9 cellular contexts compared by ENCODE assay signal in the genomic region with DNA sequence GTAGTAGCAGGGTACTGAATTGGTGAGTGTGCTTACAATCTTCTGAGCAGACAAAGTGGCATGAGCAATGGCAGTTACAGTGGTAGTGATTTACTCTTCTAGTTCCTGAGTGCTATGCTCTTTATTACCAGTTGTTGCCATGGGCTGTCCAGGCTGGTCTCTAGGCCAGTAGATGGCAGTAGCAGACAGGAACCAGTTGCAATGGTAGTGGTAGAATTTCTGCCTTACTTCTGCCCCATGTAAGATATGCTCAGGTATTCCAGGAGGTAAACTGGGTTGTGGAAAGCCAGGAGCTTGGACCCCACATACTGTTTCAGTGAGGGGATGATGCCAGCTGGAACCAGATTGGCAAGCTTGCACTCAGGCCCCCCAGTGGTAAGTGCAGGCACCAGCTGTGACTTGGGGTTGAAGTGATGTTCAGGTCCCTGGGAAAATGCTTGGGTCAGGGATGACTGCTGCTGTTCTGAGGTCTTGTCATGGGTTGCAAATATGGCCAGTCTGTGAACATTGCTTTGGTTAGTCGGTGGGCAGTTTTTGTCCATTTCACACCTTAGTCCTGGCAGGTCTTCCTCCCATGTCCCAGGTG.
DNase-seq lines count a peak whose midpoint lies in the region; ATAC-seq and TF ChIP-seq lines count a peak whose summit lies in the region.
"Had no signal": no experiment of that assay in that cellular context is flagged by ENCODE, and none has a peak within 500 bp of the region (broad histone marks: within the 10 kb centered on the region; RNA-seq: fewer than 3 reads in every experiment).

No MANE protein-coding gene starts in this region.

- H3K56ac ChIP-seq in IMR-90 (ENCODE audit: extremely low read depth, insufficient read depth, low read length) = no peak overlapping the region

- H3K27ac ChIP-seq in IMR-90 (ENCODE audit: insufficient read depth, low read length) = no peak overlapping the region
- H3K27ac ChIP-seq: SK-N-MC had no signal

- H3K36me3 ChIP-seq in IMR-90 (ENCODE audit: control insufficient read depth, insufficient read depth, low read length) = no peaks in the 10 kb centered on the region

- H2BK20ac ChIP-seq in IMR-90 (ENCODE audit: low read depth, low read length) = no peak overlapping the region

- H3K9ac ChIP-seq in IMR-90 (ENCODE audit: low read depth, low read length) = no peak overlapping the region

- H3K4ac ChIP-seq in IMR-90 (ENCODE audit: low read depth, low read length) = no peak overlapping the region

- no peak overlapping the region for H3K27ac Mint-ChIP-seq in activated naive CD4-positive, alpha-beta T cell treated with anti-CD3 and anti-CD28 coated beads, Interleukin-2, amount 10 ng/mL, durations not matched to agents 7 days and 5 days
- no peak overlapping the region for H3K27ac Mint-ChIP-seq in neural crest cell (ENCODE audit: unreplicated experiment)

- DNase-seq in NCI-H1105 treated with DMSO at 0.1 percent for 48 hours (lab: John Stamatoyannopoulos, UW) = peak; percentile 0
- no peak for DNase-seq in NCI-H1105 (lab: John Stamatoyannopoulos, UW)
- peak; percentile 1 for DNase-seq in IMR-90
- peak; percentile 26 for DNase-seq in activated naive CD4-positive, alpha-beta T cell treated with anti-CD3 and anti-CD28 coated beads, Interleukin-2, amount 10 ng/mL, durations not matched to agents 7 days and 5 days
- no peak for DNase-seq in neural crest cell (ENCODE audit: low read depth, low spot score)
- DNase-seq in globus pallidus (ENCODE audit: low spot score) = no peak
- no peak for DNase-seq in NCI-H774 (lab: John Stamatoyannopoulos, UW)
- DNase-seq in NCI-H187 (lab: John Stamatoyannopoulos, UW) = no peak

- CTCF ChIA-PET in IMR-90 (lab: Yijun Ruan, JAX) = interaction anchor here (0.5 kb wide), 1 partner anchor 654 kb away, joined by 3 read pairs; no protein-coding TSS in a partner anchor
- CTCF ChIA-PET in activated naive CD4-positive, alpha-beta T cell treated with anti-CD3 and anti-CD28 coated beads, Interleukin-2, amount 10 ng/mL, durations not matched to agents 7 days and 5 days (lab: Charles Lee) = no interaction called here

- BruUV-seq in IMR-90 (replicated peaks; lab: Mats Ljungman, UMichigan) = no TSS peak

- H3K18ac ChIP-seq in IMR-90 (ENCODE audit: low read depth, low read length) = no peak overlapping the region

- no peak overlapping the region for H4K8ac ChIP-seq in IMR-90 (ENCODE audit: low read depth in 2 of 2, low read length in 2 of 2)

- no peak for TF ChIP-seq POLR2A in IMR-90 (IDR thresholded peaks at IDR 0.05; ENCODE audit: low read depth, low read length)

- H3K4me3 Mint-ChIP-seq in activated naive CD4-positive, alpha-beta T cell treated with anti-CD3 and anti-CD28 coated beads, Interleukin-2, amount 10 ng/mL, durations not matched to agents 7 days and 5 days = no peak overlapping the region
- no peak overlapping the region for H3K4me3 Mint-ChIP-seq in neural crest cell

- no peaks in the 10 kb centered on the region for H3K27me3 Mint-ChIP-seq in activated naive CD4-positive, alpha-beta T cell treated with anti-CD3 and anti-CD28 coated beads, Interleukin-2, amount 10 ng/mL, durations not matched to agents 7 days and 5 days
- no peaks in the 10 kb centered on the region for H3K27me3 Mint-ChIP-seq in neural crest cell (ENCODE audit: low read depth)

- no peak for ATAC-seq in IMR-90 (ENCODE audit: low read depth)

- no peak overlapping the region for H4K5ac ChIP-seq in IMR-90 (ENCODE audit: low read depth, low read length)

- H2BK120ac ChIP-seq in IMR-90 (ENCODE audit: low read depth, low read length) = no peak overlapping the region

- no CpG with 5 or more reads among the region's 1 CpG for WGBS in IMR-90 (ENCODE audit: extremely low coverage in 2 of 2, insufficient read length in 1 of 2), 2 experiments

- H3K4me2 ChIP-seq in IMR-90 (ENCODE audit: low read depth, low read length) = no peak overlapping the region

- no peak overlapping the region for H3K23ac ChIP-seq in IMR-90 (ENCODE audit: low read depth, low read length)

- no peaks in the 10 kb centered on the region for H3K9me3 ChIP-seq in IMR-90 (ENCODE audit: control insufficient read depth, insufficient read depth, low read length)

- no peak overlapping the region for H2AK5ac ChIP-seq in IMR-90 (ENCODE audit: low read depth, low read length)

- H3K9me3 Mint-ChIP-seq in activated naive CD4-positive, alpha-beta T cell treated with anti-CD3 and anti-CD28 coated beads, Interleukin-2, amount 10 ng/mL, durations not matched to agents 7 days and 5 days = no peaks in the 10 kb centered on the region
- peaks cover 8% of the 10 kb centered on the region for H3K9me3 Mint-ChIP-seq in neural crest cell

- H3K27me3 ChIP-seq in IMR-90 (ENCODE audit: control insufficient read depth, insufficient read depth, low read length) = no peaks in the 10 kb centered on the region

- H3K36me3 Mint-ChIP-seq in activated naive CD4-positive, alpha-beta T cell treated with anti-CD3 and anti-CD28 coated beads, Interleukin-2, amount 10 ng/mL, durations not matched to agents 7 days and 5 days = no peaks in the 10 kb centered on the region
- peaks cover 2% of the 10 kb centered on the region for H3K36me3 Mint-ChIP-seq in neural crest cell (ENCODE audit: low read depth)

- H2AFZ ChIP-seq in IMR-90 (replicated peaks; ENCODE audit: low read length, poor library complexity) = no peak overlapping the region

- H2BK5ac ChIP-seq in IMR-90 (ENCODE audit: low read depth, low read length, poor library complexity, severe bottlenecking) = no peak overlapping the region

- H2BK15ac ChIP-seq in IMR-90 (ENCODE audit: low read depth, low read length) = no peak overlapping the region

- no peaks in the 10 kb centered on the region for H3K79me1 ChIP-seq in IMR-90 (ENCODE audit: low read depth in 1 of 2, low read length in 2 of 2)

- POLR2A ChIA-PET in IMR-90 (lab: Charles Lee; ENCODE audit: unreplicated experiment) = no interaction called here

- in situ Hi-C loops in IMR-90 (cut with MboI; ENCODE audit: low sequenced_read_pairs) = no loop called here

- H3K14ac ChIP-seq in IMR-90 (replicated peaks; ENCODE audit: low read depth, low read length) = no peak overlapping the region

- H3K4me1 Mint-ChIP-seq in activated naive CD4-positive, alpha-beta T cell treated with anti-CD3 and anti-CD28 coated beads, Interleukin-2, amount 10 ng/mL, durations not matched to agents 7 days and 5 days = no peaks in the 10 kb centered on the region
- no peaks in the 10 kb centered on the region for H3K4me1 Mint-ChIP-seq in neural crest cell

- H2AK9ac ChIP-seq in IMR-90 (replicated peaks; ENCODE audit: low read depth, low read length, poor library complexity) = no peak overlapping the region

- no peaks in the 10 kb centered on the region for H3K9me1 ChIP-seq in IMR-90 (ENCODE audit: insufficient read depth, low read length)

- TF ChIP-seq CTCF in IMR-90 (conservative IDR thresholded peaks at IDR 0.05; ENCODE audit: low read depth, low read length) = 0 out of 2 replicates have a peak, but pooled peaks have one; percentile 16
- TF ChIP-seq CTCF in neural crest cell (conservative IDR thresholded peaks at IDR 0.05) = peak; percentile 50

- H4K91ac ChIP-seq in IMR-90 (ENCODE audit: insufficient read depth, low read depth, low read length) = no peak overlapping the region

- no peaks in the 10 kb centered on the region for H3K4me1 ChIP-seq in IMR-90 (ENCODE audit: control insufficient read depth, insufficient read depth, low read length)

- H3K4me3 ChIP-seq in IMR-90 (ENCODE audit: insufficient read depth, low read depth, low read length) = no peak overlapping the region
- H3K4me3 ChIP-seq: SK-N-MC had no signal

- TF ChIP-seq RAD21 in IMR-90 (IDR thresholded peaks at IDR 0.05; ENCODE audit: low read length) = no peak

- dilution Hi-C loops in IMR-90 (cut with HindIII; ENCODE audit: low sequenced_read_pairs, unreplicated experiment) = no loop called here

- intact Hi-C loops in IMR-90 (cut with micrococcal nuclease) = no loop called here

- no peaks in the 10 kb centered on the region for H4K20me1 ChIP-seq in IMR-90 (ENCODE audit: insufficient read depth, low read length)

TF ChIP-seq in IMR-90, 13 proteins besides CTCF, POLR2A, EP300 and RAD21:
- TF ChIP-seq MAZ (IDR thresholded peaks at IDR 0.05; ENCODE audit: borderline replicate concordance, low read depth, low read length) (no peak), CHD1 (IDR thresholded peaks at IDR 0.05; ENCODE audit: low read depth, low read length) (no peak), RCOR1 (IDR thresholded peaks at IDR 0.05; ENCODE audit: insufficient replicate concordance, low read length) (no peak), CEBPB (IDR thresholded peaks at IDR 0.05; ENCODE audit: low read depth, low read length) (no peak), RFX5 (IDR thresholded peaks at IDR 0.05; ENCODE audit: low read depth, low read length) (no peak), BHLHE40 (IDR thresholded peaks at IDR 0.05; ENCODE audit: low read depth, low read length) (no peak)
- TF ChIP-seq, protein P1, sequence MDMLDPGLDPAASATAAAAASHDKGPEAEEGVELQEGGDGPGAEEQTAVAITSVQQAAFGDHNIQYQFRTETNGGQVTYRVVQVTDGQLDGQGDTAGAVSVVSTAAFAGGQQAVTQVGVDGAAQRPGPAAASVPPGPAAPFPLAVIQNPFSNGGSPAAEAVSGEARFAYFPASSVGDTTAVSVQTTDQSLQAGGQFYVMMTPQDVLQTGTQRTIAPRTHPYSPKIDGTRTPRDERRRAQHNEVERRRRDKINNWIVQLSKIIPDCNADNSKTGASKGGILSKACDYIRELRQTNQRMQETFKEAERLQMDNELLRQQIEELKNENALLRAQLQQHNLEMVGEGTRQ (IDR thresholded peaks at IDR 0.05; ENCODE audit: low read depth, low read length) = no peak

Comparison
In these comparisons a context has a peak if more than half of its experiments do, and no peak if none do; other contexts are left out.
1. DNase-seq: peak in NCI-H1105 treated with DMSO at 0.1 percent for 48 hours (single experiment), IMR-90 (single experiment) and activated naive CD4-positive, alpha-beta T cell treated with anti-CD3 and anti-CD28 coated beads, Interleukin-2, amount 10 ng/mL, durations not matched to agents 7 days and 5 days (single experiment); none in NCI-H1105 (single experiment), neural crest cell (single experiment), globus pallidus (single experiment), NCI-H774 (single experiment) and NCI-H187 (0 of 2).